Comparison of ENCODE assay signal across 9 cellular contexts in the genomic region with DNA sequence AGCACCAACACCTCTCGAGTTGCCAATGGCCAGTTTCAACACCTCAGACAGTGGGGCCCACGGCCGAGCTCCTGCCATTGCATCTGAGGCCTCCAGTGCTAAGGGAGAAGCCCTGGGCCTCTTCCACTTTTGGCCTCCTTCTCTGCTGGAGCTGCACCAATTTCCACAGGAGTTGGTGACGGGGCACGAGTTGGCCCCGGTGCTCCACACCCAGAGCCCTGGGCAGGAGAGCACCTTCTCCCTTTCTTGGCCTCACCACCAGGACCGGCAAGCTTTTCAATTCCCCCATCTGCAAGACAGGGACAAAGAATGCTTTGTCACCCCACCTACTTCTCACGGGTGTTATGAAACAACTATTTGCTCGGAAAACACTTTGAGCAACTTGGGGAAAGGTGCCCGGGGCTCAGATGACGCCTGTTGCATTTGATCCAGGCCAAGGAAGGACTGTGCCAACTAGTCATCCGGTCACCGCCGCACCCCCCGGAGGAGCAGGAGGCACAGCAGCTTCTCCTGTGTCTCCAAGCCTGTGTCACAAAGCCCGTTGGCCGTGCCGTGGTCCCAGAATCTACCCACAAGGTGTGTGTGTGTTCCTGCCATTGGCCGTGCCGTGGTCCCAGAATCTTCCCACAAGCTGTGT. TPM values are rescaled to one million over a fixed set of nuclear protein-coding genes. Genes with fewer than 3 reads are reported as not detected.
DNase-seq lines count a peak whose midpoint lies in the region; ATAC-seq and TF ChIP-seq lines count a peak whose summit lies in the region.
"Had no signal": no experiment of that assay in that cellular context is flagged by ENCODE, and none has a peak within 500 bp of the region (broad histone marks: within the 10 kb centered on the region; RNA-seq: fewer than 3 reads in every experiment).

No MANE protein-coding gene starts in this region.

- H3K4me1 Mint-ChIP-seq in type B pancreatic cell (ENCODE audit: unreplicated experiment), result peaks cover 36% of the 10 kb centered on the region
- H3K4me1 Mint-ChIP-seq in stimulated activated effector memory CD8-positive, alpha-beta T cell treated with anti-CD3 and anti-CD28 coated beads, Interleukin-12 subunit alpha, Interleukin-12 subunit beta, amount 100 ng/mL, for 72 hours, result peaks cover 19% of the 10 kb centered on the region

- peak overlapping the region; percentile 87 for H3K27ac ChIP-seq in caudate nucleus (ENCODE audit: low read depth, low read length)

- H3K27me3 Mint-ChIP-seq in type B pancreatic cell, result no peaks in the 10 kb centered on the region

- H3K9me3 Mint-ChIP-seq in type B pancreatic cell, result no peaks in the 10 kb centered on the region
- H3K9me3 Mint-ChIP-seq in stimulated activated effector memory CD8-positive, alpha-beta T cell treated with anti-CD3 and anti-CD28 coated beads, Interleukin-12 subunit alpha, Interleukin-12 subunit beta, amount 100 ng/mL, for 72 hours, result no peaks in the 10 kb centered on the region

- H3K27ac Mint-ChIP-seq in type B pancreatic cell, result peak overlapping the region; percentile 85
- no peak overlapping the region for H3K27ac Mint-ChIP-seq in stimulated activated effector memory CD8-positive, alpha-beta T cell treated with anti-CD3 and anti-CD28 coated beads, Interleukin-12 subunit alpha, Interleukin-12 subunit beta, amount 100 ng/mL, for 72 hours

- TF ChIP-seq CTCF in type B pancreatic cell (conservative IDR thresholded peaks at IDR 0.05), result no peak

- no peak overlapping the region for H3K4me3 Mint-ChIP-seq in type B pancreatic cell
- H3K4me3 Mint-ChIP-seq in stimulated activated effector memory CD8-positive, alpha-beta T cell treated with anti-CD3 and anti-CD28 coated beads, Interleukin-12 subunit alpha, Interleukin-12 subunit beta, amount 100 ng/mL, for 72 hours, result no peak overlapping the region

- no peaks in the 10 kb centered on the region for H3K36me3 Mint-ChIP-seq in type B pancreatic cell
- H3K36me3 Mint-ChIP-seq in stimulated activated effector memory CD8-positive, alpha-beta T cell treated with anti-CD3 and anti-CD28 coated beads, Interleukin-12 subunit alpha, Interleukin-12 subunit beta, amount 100 ng/mL, for 72 hours, result peaks cover 18% of the 10 kb centered on the region

- ATAC-seq in stimulated activated effector memory CD8-positive, alpha-beta T cell treated with anti-CD3 and anti-CD28 coated beads, Interleukin-12 subunit alpha, Interleukin-12 subunit beta, amount 100 ng/mL, for 72 hours, result no peak

- DNase-seq in NOMO-1 (lab: John Stamatoyannopoulos, UW; ENCODE audit: unreplicated experiment in 2 of 2) (peak; percentile 53 to 61), caudate nucleus (lab: John Stamatoyannopoulos, UW) (peak in 20 of 61 donors; percentile 4 to 71 (median 21)), medulla oblongata (ENCODE audit: extremely low spot score) (peak; percentile 40), type B pancreatic cell (ENCODE audit: extremely low spot score, unreplicated experiment) (no peak), cerebellar cortex (ENCODE audit: low spot score) (no peak)
- no peak for DNase-seq in stimulated activated naive CD4-positive, alpha-beta T cell (lab: John Stamatoyannopoulos, UW)
- DNase-seq in stimulated activated effector memory CD8-positive, alpha-beta T cell treated with anti-CD3 and anti-CD28 coated beads, Interleukin-12 subunit alpha, Interleukin-12 subunit beta, amount 100 ng/mL, for 72 hours (ENCODE audit: low spot score in 2 of 2), result no peak
- DNase-seq: activated CD8-positive, alpha-beta memory T cell treated with anti-CD3 and anti-CD28 coated beads, Interleukin-2, amount 50 U/mL, for 4 hours; NCI-H526 treated with DMSO at 0.1 percent for 48 hours had no signal

RNA-seq across cellular contexts. Expression of a gene that starts 55.2 kb away (rescaled TPM):
- total RNA-seq in type B pancreatic cell (ENCODE audit: low replicate concordance), result 113 and 119 TPM in 2 replicates

Comparison
In these comparisons a context has a peak if more than half of its experiments do, and no peak if none do; other contexts are left out.
1. DNase-seq: peak in NOMO-1 (2 of 2) and medulla oblongata (single experiment); none in type B pancreatic cell (single experiment), cerebellar cortex (single experiment), stimulated activated naive CD4-positive, alpha-beta T cell (0 of 6) and stimulated activated effector memory CD8-positive, alpha-beta T cell treated with anti-CD3 and anti-CD28 coated beads, Interleukin-12 subunit alpha, Interleukin-12 subunit beta, amount 100 ng/mL, for 72 hours (0 of 2).